Comparison of ENCODE assay signal across 14 cellular contexts in genomic region chr16:85782476-85782875, GRCh38.
DNase-seq lines count a peak whose midpoint lies in the region; ATAC-seq lines count a peak whose summit lies in the region.
"Had no signal": no experiment of that assay in that cellular context is flagged by ENCODE, and none has a peak within 500 bp of the region (broad histone marks: within the 10 kb centered on the region; RNA-seq: fewer than 3 reads in every experiment).

No MANE protein-coding gene starts in this region.

- peaks cover 12% of the 10 kb centered on the region for H3K4me1 ChIP-seq in rectal smooth muscle tissue (ENCODE audit: control insufficient read depth, insufficient read depth, low read length)

- H3K36me3 ChIP-seq in rectal smooth muscle tissue (ENCODE audit: control insufficient read depth, insufficient read depth, low read length) = peaks cover 33% of the 10 kb centered on the region

- H3K9ac ChIP-seq in rectal smooth muscle tissue (ENCODE audit: low read length) = no peak overlapping the region

- H3K4me3 ChIP-seq in rectal smooth muscle tissue (ENCODE audit: low read length) = no peak overlapping the region
- H3K4me3 ChIP-seq: coronary artery, lower lobe of right lung, SK-N-MC had no signal

- ATAC-seq in HG03565 (IDR thresholded peaks at IDR 0.05; ENCODE audit: unreplicated experiment) = no peak

- peak overlapping the region; percentile 4 for H3K27ac ChIP-seq in rectal smooth muscle tissue (ENCODE audit: low read depth, low read length)
- H3K27ac ChIP-seq: coronary artery, lower lobe of right lung, SK-N-MC had no signal

- DNase-seq in SIG-M5 treated with dmso at 0.1 percent for 504 hours (lab: John Stamatoyannopoulos, UW; ENCODE audit: unreplicated experiment) = peak; percentile 3
- no peak for DNase-seq in SIG-M5 (lab: John Stamatoyannopoulos, UW)
- peak; percentile 30 for DNase-seq in NOMO-1 treated with DMSO at 0.1 percent for 48 hours (lab: John Stamatoyannopoulos, UW; ENCODE audit: unreplicated experiment)
- peak; percentile 45 for DNase-seq in fibroblast of gingiva (ENCODE audit: low read depth)
- no peak for DNase-seq in hepatic stellate cell (ENCODE audit: low spot score)
- no peak for DNase-seq in stimulated activated CD4-positive, alpha-beta T cell treated with anti-CD3 and anti-CD28 coated beads, Interleukin-4, amount 100 ng/mL, for 24 hours
- DNase-seq: activated naive CD4-positive, alpha-beta T cell treated with anti-CD3 and anti-CD28 coated beads, Interleukin-2, amount 50 U/mL, for 16 hours; erythroblast; H7 had no signal

- no peaks in the 10 kb centered on the region for H3K27me3 ChIP-seq in rectal smooth muscle tissue (ENCODE audit: control insufficient read depth, insufficient read depth, low read length)

Comparison
In these comparisons a context has a peak if more than half of its experiments do, and no peak if none do; other contexts are left out.
1. DNase-seq: peak in SIG-M5 treated with dmso at 0.1 percent for 504 hours (single experiment), NOMO-1 treated with DMSO at 0.1 percent for 48 hours (single experiment) and fibroblast of gingiva (single experiment); none in SIG-M5 (single experiment), hepatic stellate cell (single experiment) and stimulated activated CD4-positive, alpha-beta T cell treated with anti-CD3 and anti-CD28 coated beads, Interleukin-4, amount 100 ng/mL, for 24 hours (single experiment).